Comparison of ENCODE assay signal across 26 cellular contexts in the genomic region with DNA sequence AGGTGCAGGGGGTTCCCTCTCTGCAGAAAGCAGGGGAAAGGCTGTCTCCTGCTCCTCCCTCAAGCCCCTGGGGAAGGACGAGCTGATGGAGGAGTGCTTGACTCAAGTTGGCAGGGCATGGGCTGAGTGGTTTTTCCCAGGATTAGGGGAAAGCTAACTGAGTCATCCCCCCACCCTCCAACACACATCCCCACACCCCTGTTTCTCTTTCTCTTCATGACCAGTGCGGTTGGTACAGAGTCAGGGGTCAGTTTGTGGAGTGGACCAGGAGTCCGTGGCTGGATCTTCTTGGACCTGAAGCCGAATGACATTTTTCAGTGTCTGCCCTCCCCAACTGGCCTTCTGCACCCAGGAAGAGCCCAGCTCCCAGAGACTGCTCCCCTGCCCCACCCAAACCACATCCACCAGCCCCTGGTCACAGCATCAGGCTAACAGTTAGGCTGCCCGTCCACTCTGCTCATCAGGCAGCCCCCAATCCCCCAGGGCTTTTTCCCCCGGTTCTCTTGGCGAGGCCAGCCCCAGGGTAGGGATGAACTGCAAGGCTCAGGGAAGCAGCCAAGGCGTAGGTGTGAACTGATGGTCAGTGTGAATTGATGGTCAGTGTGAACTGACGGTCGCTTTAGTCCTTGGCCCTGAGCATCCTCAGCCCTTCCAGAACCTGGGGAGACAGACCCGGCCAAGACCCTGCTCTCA.
"Had no signal": no experiment of that assay in that cellular context is flagged by ENCODE, and none has a peak within 500 bp of the region (broad histone marks: within the 10 kb centered on the region; RNA-seq: fewer than 3 reads in every experiment).

No MANE protein-coding gene starts in this region.

- H3K27me3 ChIP-seq: ascending aorta had no signal

- H3K4me3 ChIP-seq: ascending aorta, body of pancreas, PC-9 had no signal

- H3K4me3 Mint-ChIP-seq: activated CD4-positive, alpha-beta T cell treated with anti-CD3 and anti-CD28 coated beads, Interleukin-2, amount 10 ng/mL, durations not matched to agents 24 days and 14 days; activated naive CD8-positive, alpha-beta T cell treated with anti-CD3 and anti-CD28 coated beads, Interleukin-2, amount 50 U/mL, for 24 hours; activated T-cell treated with anti-CD3 and anti-CD28 coated beads, Interleukin-2, amount 50 U/mL, for 4 hours; T-helper 17 cell; WTC11 had no signal

- H3K36me3 Mint-ChIP-seq: activated naive CD4-positive, alpha-beta T cell treated with anti-CD3 and anti-CD28 coated beads, Interleukin-2, amount 50 U/mL, for 72 hours; WTC11 had no signal

- H3K4me1 ChIP-seq: ascending aorta, body of pancreas had no signal

- H3K27ac Mint-ChIP-seq: activated CD4-positive, alpha-beta T cell treated with anti-CD3 and anti-CD28 coated beads, Interleukin-2, amount 10 ng/mL, durations not matched to agents 24 days and 14 days; activated naive CD4-positive, alpha-beta T cell treated with anti-CD3 and anti-CD28 coated beads, Interleukin-2, amount 50 U/mL, for 72 hours; activated naive CD8-positive, alpha-beta T cell treated with anti-CD3 and anti-CD28 coated beads, Interleukin-2, amount 50 U/mL, for 24 hours; T-helper 17 cell; WTC11 had no signal

- H3K9me3 ChIP-seq: ascending aorta, body of pancreas had no signal

- DNase-seq: activated CD4-positive, alpha-beta T cell treated with anti-CD3 and anti-CD28 coated beads for 1 hour; activated CD4-positive, alpha-beta T cell treated with anti-CD3 and anti-CD28 coated beads, Interleukin-2, amount 10 ng/mL, durations not matched to agents 24 days and 14 days; activated CD4-positive, alpha-beta T cell treated with anti-CD3 and anti-CD28 coated beads, Interleukin-2, amount 50 U/mL, for 48 hours; activated effector memory CD4-positive, alpha-beta T cell treated with anti-CD3 and anti-CD28 coated beads, Interleukin-2, amount 50 U/mL, for 16 hours; activated naive CD4-positive, alpha-beta T cell treated with Interleukin-2 at 50 U/mL for 16 hours; activated naive CD8-positive, alpha-beta T cell treated with anti-CD3 and anti-CD28 coated beads, Interleukin-2, amount 50 U/mL, for 24 hours; activated T-cell treated with anti-CD3 and anti-CD28 coated beads, Interleukin-2, amount 50 U/mL, for 4 hours; amniotic stem cell; body of pancreas; central memory CD4-positive, alpha-beta T cell; Kasumi-1; MV-4-11; NCI-H1092 treated with DMSO at 0.1 percent for 48 hours; NCI-H1436; NCI-H1694 treated with DMSO at 0.1 percent for 48 hours; NCI-H2029 treated with DMSO at 0.1 percent for 48 hours; NCI-H345; NCI-H510A; NCI-H526 treated with DMSO at 0.1 percent for 48 hours; PC-9; SHP77 treated with DMSO at 0.1 percent for 48 hours; T-helper 17 cell; T-helper 9 cell had no signal

- H3K27ac ChIP-seq: ascending aorta, body of pancreas, PC-9 had no signal

- ATAC-seq: activated naive CD4-positive, alpha-beta T cell treated with anti-CD3 and anti-CD28 coated beads, Interleukin-2, amount 50 U/mL, for 72 hours; activated naive CD8-positive, alpha-beta T cell treated with anti-CD3 and anti-CD28 coated beads, Interleukin-2, amount 50 U/mL, for 24 hours; activated T-cell treated with anti-CD3 and anti-CD28 coated beads, Interleukin-2, amount 50 U/mL, for 4 hours; body of pancreas; T-helper 17 cell; WTC11 had no signal

- H3K36me3 ChIP-seq: ascending aorta had no signal

- H3K9me3 Mint-ChIP-seq: activated CD4-positive, alpha-beta T cell treated with anti-CD3 and anti-CD28 coated beads, Interleukin-2, amount 10 ng/mL, durations not matched to agents 24 days and 14 days; activated naive CD4-positive, alpha-beta T cell treated with anti-CD3 and anti-CD28 coated beads, Interleukin-2, amount 50 U/mL, for 72 hours; activated naive CD8-positive, alpha-beta T cell treated with anti-CD3 and anti-CD28 coated beads, Interleukin-2, amount 50 U/mL, for 24 hours; activated T-cell treated with anti-CD3 and anti-CD28 coated beads, Interleukin-2, amount 50 U/mL, for 4 hours; WTC11 had no signal
